10 cellular contexts compared by ENCODE assay signal in the genomic region with DNA sequence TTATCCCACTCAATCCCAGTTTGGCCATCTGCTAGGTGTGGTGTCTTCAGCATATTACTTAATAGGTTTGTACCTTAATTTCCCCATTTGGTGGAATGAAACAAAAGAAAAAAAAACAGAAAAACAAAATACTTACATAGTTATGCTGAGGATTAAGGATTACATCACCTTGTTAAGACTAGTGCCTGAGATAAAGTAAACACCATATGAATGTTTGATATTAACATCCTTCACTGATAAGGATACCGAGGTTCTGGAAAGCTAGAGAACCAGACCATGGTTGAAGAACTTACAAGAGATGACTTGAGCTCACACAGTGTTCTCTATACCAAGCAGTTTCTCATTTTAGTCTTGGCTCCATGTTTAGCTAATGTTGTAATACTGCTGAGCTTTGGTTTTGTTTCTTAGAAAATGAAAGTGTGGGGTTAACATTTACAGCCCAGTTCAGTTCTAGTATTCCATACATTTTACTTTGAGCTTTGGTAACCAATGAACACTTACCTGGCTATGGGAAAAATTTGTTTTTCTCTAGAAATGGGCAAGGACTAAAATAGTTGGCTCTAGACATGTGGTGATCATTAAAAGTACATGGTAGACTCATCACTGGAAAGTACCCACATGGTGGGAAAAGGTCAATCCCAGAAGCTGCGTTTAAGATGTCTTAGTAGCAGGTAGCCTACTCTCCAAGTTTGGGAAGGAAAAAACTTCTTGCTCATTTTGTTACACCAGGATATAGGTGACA. TPM values are rescaled to one million over a fixed set of nuclear protein-coding genes. Genes with fewer than 3 reads are reported as not detected.
DNase-seq lines count a peak whose midpoint lies in the region; ATAC-seq and TF ChIP-seq lines count a peak whose summit lies in the region.
"Had no signal": no experiment of that assay in that cellular context is flagged by ENCODE, and none has a peak within 500 bp of the region (broad histone marks: within the 10 kb centered on the region; RNA-seq: fewer than 3 reads in every experiment).

No MANE protein-coding gene starts in this region.

- H3K36me3 ChIP-seq in mesendoderm (ENCODE audit: control insufficient read depth, insufficient read depth, low read length) (no peaks in the 10 kb centered on the region), adrenal gland (replicated peaks in 1 of 2) (no peaks in the 10 kb centered on the region), heart right ventricle (no peaks in the 10 kb centered on the region)

- peak overlapping the region; percentile 73 for H2BK120ac ChIP-seq in mesendoderm (ENCODE audit: low read depth, low read length)

- no peaks in the 10 kb centered on the region for H3K27me3 ChIP-seq in mesendoderm (ENCODE audit: insufficient read depth, low read length, poor library complexity)
- no peaks in the 10 kb centered on the region for H3K27me3 ChIP-seq in adrenal gland
- no peaks in the 10 kb centered on the region for H3K27me3 ChIP-seq in heart right ventricle
- H3K27me3 ChIP-seq: body of pancreas had no signal

- TF ChIP-seq CTCF in adrenal gland (IDR thresholded peaks at IDR 0.05): no peak
- no peak for TF ChIP-seq CTCF in heart right ventricle (IDR thresholded peaks at IDR 0.05)

- H3K23ac ChIP-seq in mesendoderm (ENCODE audit: low read length): no peak overlapping the region

- H3K27ac ChIP-seq in mesendoderm (ENCODE audit: low read depth, low read length) (no peak overlapping the region), adrenal gland (peak overlapping the region in 1 of 5 donors; percentile 35), heart right ventricle (peak overlapping the region in 1 of 10 donors; percentile 74)

- H3K4me1 ChIP-seq in mesendoderm (ENCODE audit: control insufficient read depth, low read depth, low read length) (peaks cover 2% of the 10 kb centered on the region), adrenal gland (replicated peaks in 1 of 2) (peaks cover 5 to 16% of the 10 kb centered on the region in 2 donors), heart right ventricle (peaks cover 0 to 25% (median 6%) of the 10 kb centered on the region in 9 donors)

- no peaks in the 10 kb centered on the region for H3K79me1 ChIP-seq in mesendoderm (ENCODE audit: low read length)

- H3K4me3 ChIP-seq in mesendoderm (ENCODE audit: low read length) (no peak overlapping the region), adrenal gland (no peak overlapping the region), heart right ventricle (no peak overlapping the region)
- H3K4me3 ChIP-seq: body of pancreas had no signal

- peak; percentile 24 for ATAC-seq in GM18868 (IDR thresholded peaks at IDR 0.05; ENCODE audit: unreplicated experiment)
- ATAC-seq in HG02642 (IDR thresholded peaks at IDR 0.05; ENCODE audit: poor library complexity, unreplicated experiment): peak; percentile 24
- no peak for ATAC-seq in GM18858 (IDR thresholded peaks at IDR 0.05; ENCODE audit: unreplicated experiment)
- no peak for ATAC-seq in heart right ventricle

- no peaks in the 10 kb centered on the region for H3K79me2 ChIP-seq in mesendoderm (ENCODE audit: control insufficient read depth, insufficient read depth, low read length)

- H2BK15ac ChIP-seq in mesendoderm (replicated peaks; ENCODE audit: low read depth): no peak overlapping the region

- peak; percentile 33 for DNase-seq in RPMI7951 (ENCODE audit: low read depth)
- DNase-seq in mesendoderm: no peak
- DNase-seq in adrenal gland: no peak
- DNase-seq in hypothalamus (lab: John Stamatoyannopoulos, UW): no peak
- DNase-seq in heart right ventricle: no peak
- DNase-seq: body of pancreas; stimulated activated CD4-positive, alpha-beta T cell treated with anti-CD3 and anti-CD28 coated beads, Interleukin-2, amount 100 ng/mL, for 24 hours had no signal

- no peak overlapping the region for H3K4ac ChIP-seq in mesendoderm (ENCODE audit: low read depth, low read length)

- peak overlapping the region; percentile 60 for H3K18ac ChIP-seq in mesendoderm (ENCODE audit: low read length)

- H2AK5ac ChIP-seq in mesendoderm (ENCODE audit: low read length): no peak overlapping the region

- H3K9me3 ChIP-seq in adrenal gland (replicated peaks in 1 of 3) (no peaks in the 10 kb centered on the region), heart right ventricle (no peaks in the 10 kb centered on the region)
- H3K9me3 ChIP-seq: body of pancreas had no signal

- H3K9ac ChIP-seq in mesendoderm (ENCODE audit: low read length): no peak overlapping the region

- no peak overlapping the region for H4K5ac ChIP-seq in mesendoderm (ENCODE audit: low read length)

- no peak overlapping the region for H4K8ac ChIP-seq in mesendoderm (ENCODE audit: low read depth, low read length)

- H3K4me2 ChIP-seq in mesendoderm (ENCODE audit: low read length): no peak overlapping the region

- no peak for TF ChIP-seq POLR2A in adrenal gland (IDR thresholded peaks at IDR 0.05)

- intact Hi-C loops in adrenal gland (cut with DNase I) (loop anchor here in 1 of 2 donors (10.0 kb wide), 2 partner anchors 86 to 154 kb away; no protein-coding TSS in a partner anchor), heart right ventricle (cut with DNase I) (loop anchor here in 5 of 10 donors (10.0 kb wide), 4 partner anchors 86 to 154 kb away; a partner anchor contains a TSS)

- no CpG with 5 or more reads among the region's 2 CpGs for WGBS in mesendoderm (ENCODE audit: extremely low coverage, insufficient coverage, low lambda C conversion rate)
- WGBS in adrenal gland, 4 donors: 81 to 91% (median 86%) methylated on average over 2 of the region's 2 CpGs
- 78 to 86% methylated on average over 2 of the region's 2 CpGs for WGBS in heart right ventricle, 2 donors

- H3K56ac ChIP-seq in mesendoderm (ENCODE audit: low read length): peak overlapping the region; percentile 10

- H2BK5ac ChIP-seq in mesendoderm (ENCODE audit: low read length): no peak overlapping the region

RNA-seq across cellular contexts. Expression of a gene that starts 5.8 kb away (rescaled TPM):
- 95.2 and 103 TPM in 2 replicates for total RNA-seq in RPMI7951 (2014; rRNA removed; shearing (Covaris generic))
- 42.8 TPM for polyA plus RNA-seq in mesendoderm (2013, experiment 1 of 2)
- 40.8 TPM for polyA plus RNA-seq in mesendoderm (2013, experiment 2 of 2)
- total RNA-seq in adrenal gland (10 to 100 TPM; 10.7 to 33.8 (median 16.2) TPM), heart right ventricle (10 to 100 TPM; 10.7 to 20.9 (median 15.5) TPM)
- polyA plus RNA-seq in adrenal gland (10 to 100 TPM in 1 of 3 donors, 1 to 10 TPM in 2; 4.5 to 14.0 (median 5.0) TPM), heart right ventricle (1 to 10 TPM; 3.7 to 4.5 TPM)

Comparison
In these comparisons a context has a peak if more than half of its experiments do, and no peak if none do; other contexts are left out.
1. ATAC-seq: peak in GM18868 (single experiment) and HG02642 (single experiment); none in GM18858 (single experiment) and heart right ventricle (0 of 8).